ENCODE assay signal across 8 cellular contexts in genomic region chr3:122678496-122678895, GRCh38. TPM values are rescaled to one million over a fixed set of nuclear protein-coding genes. Genes with fewer than 3 reads are reported as not detected.
DNase-seq lines count a peak whose midpoint lies in the region; ATAC-seq, FAIRE-seq and TF ChIP-seq lines count a peak whose summit lies in the region.

No MANE protein-coding gene starts in this region.

- H3K9me3 ChIP-seq in OCI-LY3 (ENCODE audit: insufficient read depth, low read length) = peaks cover 6% of the 10 kb centered on the region
- H3K9me3 ChIP-seq in esophagus squamous epithelium = no peaks in the 10 kb centered on the region

- no peak for DNase-seq in GM12892 (ENCODE audit: insufficient read length)
- DNase-seq in esophagus squamous epithelium (lab: John Stamatoyannopoulos, UW) = no peak
- DNase-seq in putamen (ENCODE audit: low spot score) = peak; percentile 6
- no peak for DNase-seq in D721Med (ENCODE audit: insufficient read length, low spot score)
- DNase-seq in mesenteric fat pad (ENCODE audit: low spot score) = no peak
- DNase-seq in SKM-1 treated with dmso at 0.1 percent for 144 hours (lab: John Stamatoyannopoulos, UW; ENCODE audit: unreplicated experiment) = no peak

- peak overlapping the region; percentile 92 for H3K4me2 ChIP-seq in OCI-LY3 (ENCODE audit: low read length)

- peak overlapping the region; percentile 91 for H3K4me3 ChIP-seq in OCI-LY3 (ENCODE audit: low read length)
- no peak overlapping the region for H3K4me3 ChIP-seq in esophagus squamous epithelium

- intact Hi-C loops in esophagus squamous epithelium (cut with DNase I) = loop anchor here (5.0 kb wide), 1 partner anchor 116 kb away; the partner anchor contains the start of genes DTX3L and PARP9

- H3K9ac ChIP-seq in OCI-LY3 (ENCODE audit: low read length) = peak overlapping the region; percentile 94

- H3K27ac ChIP-seq in OCI-LY3 (ENCODE audit: low read length) (peak overlapping the region; percentile 93), esophagus squamous epithelium (peak overlapping the region in 3 of 4 donors; percentile 97 to 98 (median 97))

- H3K79me2 ChIP-seq in OCI-LY3 (ENCODE audit: low read length) = peaks cover 41% of the 10 kb centered on the region

- FAIRE-seq in GM12892 (lab: Jason Lieb, UNC) = peak; percentile 74
- no peak for FAIRE-seq in D721Med (lab: Jason Lieb, UNC)

- no peak for ATAC-seq in GM21619 (IDR thresholded peaks at IDR 0.05; ENCODE audit: unreplicated experiment)

- peaks cover 7% of the 10 kb centered on the region for H4K20me1 ChIP-seq in OCI-LY3 (ENCODE audit: insufficient read depth, low read length)

- H3K4me1 ChIP-seq in OCI-LY3 (ENCODE audit: low read length) (peaks cover 48% of the 10 kb centered on the region), esophagus squamous epithelium (peaks cover 18 to 44% (median 22%) of the 10 kb centered on the region in 3 donors)

- H3K27me3 ChIP-seq in OCI-LY3 (ENCODE audit: low read depth, low read length) = no peaks in the 10 kb centered on the region
- H3K27me3 ChIP-seq in esophagus squamous epithelium = no peaks in the 10 kb centered on the region

- 71 to 76% methylated on average over 5 of the region's 5 CpGs for WGBS in esophagus squamous epithelium, 2 donors

- peaks cover 16% of the 10 kb centered on the region for H3K36me3 ChIP-seq in OCI-LY3 (replicated peaks; ENCODE audit: low read depth, low read length)
- no peaks in the 10 kb centered on the region for H3K36me3 ChIP-seq in esophagus squamous epithelium

- peak overlapping the region; percentile 17 for H2AFZ ChIP-seq in OCI-LY3 (ENCODE audit: low read depth, low read length)

- TF ChIP-seq CTCF in OCI-LY3 (IDR thresholded peaks at IDR 0.05; ENCODE audit: low read depth, low read length) (no peak), esophagus squamous epithelium (IDR thresholded peaks at IDR 0.05) (no peak), D721Med (IDR thresholded peaks at IDR 0.05; ENCODE audit: insufficient read depth, missing control alignments) (no peak)

- TF ChIP-seq POLR2A in GM12892 (IDR thresholded peaks at IDR 0.05; ENCODE audit: low read depth, low read length) (no peak), esophagus squamous epithelium (IDR thresholded peaks at IDR 0.05) (no peak)

RNA-seq across cellular contexts. Expression of gene PARP14, which starts 2.1 kb away (rescaled TPM):
- 56.7 TPM for polyA plus RNA-seq in GM12892 (2012; ENCODE audit: missing spikeins)
- total RNA-seq in esophagus squamous epithelium (10 to 100 TPM in 3 of 4 donors, 1 to 10 TPM in 1; 9.5 to 34.1 (median 22.9) TPM), mesenteric fat pad (51.1 TPM)
